1 cellular context compared by ENCODE assay signal in genomic region chr7:32941996-32942782, GRCh38.
TF ChIP-seq lines count a peak whose summit lies in the region.

No MANE protein-coding gene starts in this region.

TF ChIP-seq in K562, 482 proteins besides CTCF, POLR2A, EP300 and RAD21 (continued from another document and continues in another):
- TF ChIP-seq BRF1 (IDR thresholded peaks at IDR 0.05; ENCODE audit: borderline replicate concordance, extremely low read depth, insufficient read length) (no peak), CREB5 (CRISPR knock-in tag; IDR thresholded peaks at IDR 0.05) (no peak), CHD4 (IDR thresholded peaks at IDR 0.05; ENCODE audit: insufficient read depth, insufficient replicate concordance, low read depth, low read length, poor library complexity, severe bottlenecking) (no peak), TCF3 (CRISPR knock-in tag; IDR thresholded peaks at IDR 0.05) (peak; percentile 16), TOE1 (IDR thresholded peaks at IDR 0.05; ENCODE audit: borderline replicate concordance) (no peak), TOE1 (CRISPR knock-in tag; IDR thresholded peaks at IDR 0.05; ENCODE audit: borderline replicate concordance, low read depth) (no peak), GMEB1 (CRISPR knock-in tag; IDR thresholded peaks at IDR 0.05) (no peak), DDX20 (tag; IDR thresholded peaks at IDR 0.05; ENCODE audit: low read depth) (no peak), NR4A1 (CRISPR knock-in tag; IDR thresholded peaks at IDR 0.05) (no peak), NR4A1 (tag; IDR thresholded peaks at IDR 0.05) (no peak), ZNF592 (IDR thresholded peaks at IDR 0.05) (no peak), ZNF76 (CRISPR knock-in tag; IDR thresholded peaks at IDR 0.05; ENCODE audit: borderline replicate concordance) (no peak), THRAP3 (IDR thresholded peaks at IDR 0.05; ENCODE audit: borderline replicate concordance) (no peak), NFATC3 (IDR thresholded peaks at IDR 0.05) (no peak), ZNF717 (CRISPR knock-in tag; IDR thresholded peaks at IDR 0.05) (no peak), WHSC1 (IDR thresholded peaks at IDR 0.05; ENCODE audit: low read length) (no peak), HCFC1 (IDR thresholded peaks at IDR 0.05; ENCODE audit: low read depth, low read length) (no peak), ZNF12 (CRISPR knock-in tag; IDR thresholded peaks at IDR 0.05) (no peak), NFIC (IDR thresholded peaks at IDR 0.05) (no peak), SIRT6 (IDR thresholded peaks at IDR 0.05; ENCODE audit: low read depth, low read length) (no peak), SMAD1 (IDR thresholded peaks at IDR 0.05; ENCODE audit: low read depth, low read length, partially characterized antibody) (no peak), STAT5A (IDR thresholded peaks at IDR 0.05; ENCODE audit: borderline replicate concordance, low read length) (no peak; the same call in 1 of the 2 replicates), ILK (tag; IDR thresholded peaks at IDR 0.05; ENCODE audit: borderline replicate concordance, low read depth) (no peak), CLOCK (CRISPR knock-in tag; IDR thresholded peaks at IDR 0.05; ENCODE audit: borderline replicate concordance) (no peak), HMGN3 (IDR thresholded peaks at IDR 0.05; ENCODE audit: borderline replicate concordance, extremely low read depth, insufficient read length, low read depth, low read length) (no peak), PCBP1 (IDR thresholded peaks at IDR 0.05; ENCODE audit: low read depth, low read length, poor library complexity, severe bottlenecking) (no peak), ARID2 (IDR thresholded peaks at IDR 0.05) (no peak), ETV1 (tag; conservative IDR thresholded peaks at IDR 0.05; ENCODE audit: low read depth) (no peak; the same call in 1 of the 2 replicates), CBX5 (IDR thresholded peaks at IDR 0.05; ENCODE audit: borderline replicate concordance, low read depth) (no peak), HDAC3 (IDR thresholded peaks at IDR 0.05; ENCODE audit: borderline replicate concordance, partially characterized antibody) (no peak), KDM4B (IDR thresholded peaks at IDR 0.05; ENCODE audit: borderline replicate concordance in 2 of 2, low read depth in 1 of 2) (no peak), SP1 (CRISPR knock-in tag; IDR thresholded peaks at IDR 0.05) (no peak), POLR2AphosphoS2 (IDR thresholded peaks at IDR 0.05; ENCODE audit: low read length) (no peak), ZNF124 (CRISPR knock-in tag; IDR thresholded peaks at IDR 0.05) (no peak), MCM7 (IDR thresholded peaks at IDR 0.05) (no peak), GATAD2B (IDR thresholded peaks at IDR 0.05; ENCODE audit: borderline replicate concordance) (no peak), ZFP1 (CRISPR knock-in tag; IDR thresholded peaks at IDR 0.05) (no peak), POLR2H (tag; IDR thresholded peaks at IDR 0.05; ENCODE audit: low read depth) (peak; percentile 49), ZNF444 (CRISPR knock-in tag; IDR thresholded peaks at IDR 0.05) (no peak), MAZ (CRISPR knock-in tag; conservative IDR thresholded peaks at IDR 0.05 in 1 of 2, IDR thresholded peaks at IDR 0.05 in 1 of 2) (peak in 1 of 2 experiments; percentile 87; a peak in 3 of 4 replicates), NR2C1 (IDR thresholded peaks at IDR 0.05) (no peak), NR2C1 (tag; IDR thresholded peaks at IDR 0.05) (no peak), ARID4B (CRISPR knock-in tag; IDR thresholded peaks at IDR 0.05) (no peak), FOXK2 (conservative IDR thresholded peaks at IDR 0.05 in 1 of 2, IDR thresholded peaks at IDR 0.05 in 1 of 2; ENCODE audit: low read depth in 2 of 2) (no peak), ZNF764 (CRISPR knock-in tag; IDR thresholded peaks at IDR 0.05; ENCODE audit: low read depth) (no peak), KHSRP (IDR thresholded peaks at IDR 0.05) (no peak), MECOM (CRISPR knock-in tag; IDR thresholded peaks at IDR 0.05) (no peak), NELFE (IDR thresholded peaks at IDR 0.05; ENCODE audit: insufficient read depth, insufficient read length) (no peak), ZNF445 (CRISPR knock-in tag; IDR thresholded peaks at IDR 0.05; ENCODE audit: low read depth) (no peak), THAP12 (CRISPR knock-in tag; IDR thresholded peaks at IDR 0.05) (no peak), MEIS2 (IDR thresholded peaks at IDR 0.05; ENCODE audit: partially characterized antibody) (no peak), CBX3 (IDR thresholded peaks at IDR 0.05; ENCODE audit: borderline replicate concordance in 1 of 2, low read length in 2 of 2) (0 out of 3 replicates have a peak, but pooled peaks of 1 of the 2 experiments have one; percentile 11), SNRNP70 (optimal IDR thresholded peaks at IDR 0.05; ENCODE audit: low read depth, low read length) (no peak), ZNF408 (CRISPR knock-in tag; IDR thresholded peaks at IDR 0.05; ENCODE audit: low read depth) (no peak), PURB (CRISPR knock-in tag; IDR thresholded peaks at IDR 0.05; ENCODE audit: low read depth) (no peak), YY1 (IDR thresholded peaks at IDR 0.05; ENCODE audit: borderline replicate concordance in 1 of 3, control insufficient read depth in 1 of 3, extremely low read depth in 1 of 3, insufficient read depth in 3 of 3, insufficient read length in 1 of 3, insufficient replicate concordance in 2 of 3, low read depth in 1 of 3, low read length in 2 of 3) (peak in 1 of 3 experiments; percentile 9), ZC3H4 (CRISPR knock-in tag; IDR thresholded peaks at IDR 0.05; ENCODE audit: borderline replicate concordance) (no peak)
